ENCODE assay signal across 1 cellular context in genomic region chr2:54908591-54908990, GRCh38.
TF ChIP-seq lines count a peak whose summit lies in the region.

No MANE protein-coding gene starts in this region.

TF ChIP-seq in IMR-90, 13 proteins besides CTCF, POLR2A, EP300 and RAD21 (continued from another document):
- no peak for TF ChIP-seq ELK1 (IDR thresholded peaks at IDR 0.05; ENCODE audit: borderline replicate concordance, low read depth, low read length)
- TF ChIP-seq SMC3 (IDR thresholded peaks at IDR 0.05; ENCODE audit: low read depth, low read length), result no peak
- TF ChIP-seq RFX5 (IDR thresholded peaks at IDR 0.05; ENCODE audit: low read depth, low read length), result no peak
- no peak for TF ChIP-seq CHD1 (IDR thresholded peaks at IDR 0.05; ENCODE audit: low read depth, low read length)
- no peak for TF ChIP-seq CEBPB (IDR thresholded peaks at IDR 0.05; ENCODE audit: low read depth, low read length)
- no peak for TF ChIP-seq USF2 (IDR thresholded peaks at IDR 0.05; ENCODE audit: low read depth, low read length)
- no peak for TF ChIP-seq NFE2L2 (IDR thresholded peaks at IDR 0.05; ENCODE audit: low read depth, low read length)
